21 cellular contexts compared by ENCODE assay signal in genomic region chr19:5028229-5028886, GRCh38. TPM values are rescaled to one million over a fixed set of nuclear protein-coding genes. Genes with fewer than 3 reads are reported as not detected.
A peak's percentile ranks its signal among the peaks of the same experiment; 100 is the strongest.
DNase-seq lines count a peak whose midpoint lies in the region; ATAC-seq and TF ChIP-seq lines count a peak whose summit lies in the region.
"Had no signal": no experiment of that assay in that cellular context is flagged by ENCODE, and none has a peak within 500 bp of the region (broad histone marks: within the 10 kb centered on the region; RNA-seq: fewer than 3 reads in every experiment).

No MANE protein-coding gene starts in this region.

- TF ChIP-seq CTCF in adrenal gland (IDR thresholded peaks at IDR 0.05) = no peak

- intact Hi-C loops in adrenal gland (cut with DNase I) = loop anchor here in 1 of 2 donors (5.0 to 10.0 kb wide), 2 partner anchors 54 to 161 kb away; partner anchors contain the start of gene PLIN3

- H3K4me3 ChIP-seq in adrenal gland (no peak overlapping the region), mesenchymal stem cell (ENCODE audit: insufficient read depth in 1 of 2, low read depth in 1 of 2, low read length in 2 of 2) (no peak overlapping the region)
- H3K4me3 ChIP-seq: GM23338 had no signal

- H3K18ac ChIP-seq in mesenchymal stem cell (ENCODE audit: low read depth in 1 of 2, low read length in 2 of 2) = no peak overlapping the region

- H3K9ac ChIP-seq in mesenchymal stem cell (ENCODE audit: low read length) = no peak overlapping the region

- peak overlapping the region; percentile 57 for H2BK15ac ChIP-seq in mesenchymal stem cell (ENCODE audit: low read depth, poor library complexity, severe bottlenecking)

- CTCF ChIA-PET in HEK293T (lab: Yijun Ruan, JAX) = interaction anchor here (0.7 to 1.0 kb wide), 2 partner anchors 58 to 155 kb away, joined by 3 read pairs; no protein-coding TSS in a partner anchor

- H3K27me3 Mint-ChIP-seq in naive thymus-derived CD8-positive, alpha-beta T cell = no peaks in the 10 kb centered on the region

- no peak overlapping the region for H3K4me2 ChIP-seq in mesenchymal stem cell (ENCODE audit: low read length, poor library complexity, severe bottlenecking)
- H3K4me2 ChIP-seq: GM23338 had no signal

- no peak for ATAC-seq in naive thymus-derived CD8-positive, alpha-beta T cell
- ATAC-seq in HG02970 (IDR thresholded peaks at IDR 0.05; ENCODE audit: low FRiP score, unreplicated experiment) (no peak), GM21786 (IDR thresholded peaks at IDR 0.05; ENCODE audit: unreplicated experiment) (no peak)
- ATAC-seq: GM23338, PC-3, SK-N-SH treated with all-trans-retinoic acid at 6 μM for 48 hours had no signal

- H3K9me3 ChIP-seq in adrenal gland (replicated peaks in 1 of 3) = no peaks in the 10 kb centered on the region
- H3K9me3 ChIP-seq in mesenchymal stem cell (ENCODE audit: control insufficient read depth, low read length) = no peaks in the 10 kb centered on the region

- H3K23ac ChIP-seq in mesenchymal stem cell (ENCODE audit: low read length in 2 of 2) = no peak overlapping the region

- peak in 1 of 2 donors; percentile 9 for TF ChIP-seq POLR2A in adrenal gland (IDR thresholded peaks at IDR 0.05)

- H3K14ac ChIP-seq in mesenchymal stem cell (ENCODE audit: low read length in 2 of 2) = no peak overlapping the region

- no peak overlapping the region for H4K91ac ChIP-seq in mesenchymal stem cell (ENCODE audit: low read length)

- no peak overlapping the region for H3K4me3 Mint-ChIP-seq in naive thymus-derived CD8-positive, alpha-beta T cell
- H3K4me3 Mint-ChIP-seq: CD14-positive monocyte, GM23338 had no signal

- peaks cover 0 to 5% (median 0%) of the 10 kb centered on the region in 3 donors for H3K36me3 Mint-ChIP-seq in naive thymus-derived CD8-positive, alpha-beta T cell

- H3K36me3 ChIP-seq in adrenal gland (replicated peaks in 1 of 2) = peaks cover 0 to 7% of the 10 kb centered on the region in 2 donors
- H3K36me3 ChIP-seq in mesenchymal stem cell (ENCODE audit: control insufficient read depth in 1 of 2, insufficient read depth in 2 of 2, low read depth in 1 of 2, low read length in 2 of 2) = peaks cover 6 to 58% of the 10 kb centered on the region in 2 experiments

- H3K27ac Mint-ChIP-seq in naive thymus-derived CD8-positive, alpha-beta T cell = peak overlapping the region in 1 of 10 donors; percentile 9
- H3K27ac Mint-ChIP-seq: GM23338 had no signal

- 66 to 76% (median 70%) methylated on average over 15 of the region's 15 CpGs for WGBS in adrenal gland, 4 donors
- WGBS in mesenchymal stem cell = 92% methylated on average over 15 of the region's 15 CpGs

- no peaks in the 10 kb centered on the region for H3K27me3 ChIP-seq in adrenal gland
- no peaks in the 10 kb centered on the region for H3K27me3 ChIP-seq in mesenchymal stem cell (ENCODE audit: control insufficient read depth in 1 of 2, insufficient read depth in 1 of 2, low read length in 2 of 2)

- H4K8ac ChIP-seq in mesenchymal stem cell (ENCODE audit: low read length) = no peak overlapping the region

- H3K4me1 ChIP-seq in adrenal gland (replicated peaks in 1 of 2) (peaks cover 14 to 31% of the 10 kb centered on the region in 2 donors), mesenchymal stem cell (ENCODE audit: control insufficient read depth, insufficient read depth, low read depth, low read length) (peaks cover 55% of the 10 kb centered on the region)

- H2AK5ac ChIP-seq in mesenchymal stem cell (ENCODE audit: low read length, severe bottlenecking) = no peak overlapping the region

- no peak overlapping the region for H2BK5ac ChIP-seq in mesenchymal stem cell (ENCODE audit: low read depth, low read length, poor library complexity, severe bottlenecking)

- no peak overlapping the region for H2BK12ac ChIP-seq in mesenchymal stem cell (ENCODE audit: low read length in 2 of 2)

- peaks cover 7 to 29% (median 11%) of the 10 kb centered on the region in 4 donors for H3K4me1 Mint-ChIP-seq in naive thymus-derived CD8-positive, alpha-beta T cell
- H3K4me1 Mint-ChIP-seq: GM23338 had no signal

- H3K9me3 Mint-ChIP-seq in naive thymus-derived CD8-positive, alpha-beta T cell = no peaks in the 10 kb centered on the region
- H3K9me3 Mint-ChIP-seq: CD14-positive monocyte, GM23338 had no signal

- peak overlapping the region in 3 of 5 donors; percentile 40 to 57 (median 57) for H3K27ac ChIP-seq in adrenal gland
- no peak overlapping the region for H3K27ac ChIP-seq in mesenchymal stem cell (ENCODE audit: low read length, poor library complexity, severe bottlenecking)

- H3K79me1 ChIP-seq in mesenchymal stem cell (replicated peaks; ENCODE audit: low read length, poor library complexity, severe bottlenecking) = peaks cover 49% of the 10 kb centered on the region

- no peak overlapping the region for H2BK120ac ChIP-seq in mesenchymal stem cell (ENCODE audit: low read depth, low read length)

- no peak for DNase-seq in HEK293T (ENCODE audit: extremely low spot score)
- peak in 4 of 7 donors; percentile 59 to 68 (median 64) for DNase-seq in adrenal gland
- no peak for DNase-seq in mesenchymal stem cell
- no peak for DNase-seq in naive thymus-derived CD8-positive, alpha-beta T cell
- DNase-seq in EL = no peak
- DNase-seq: ACHN, COR-L47, DMS 273 treated with DMSO at 0.1 percent for 48 hours, DND-41, NCI-H1417 treated with DMSO at 0.1 percent for 48 hours, NCI-H187 treated with DMSO at 0.1 percent for 48 hours, NCI-H345, NCI-H524 treated with DMSO at 0.1 percent for 48 hours, PC-3, RPMI8226, SIG-M5 had no signal

- H2AFZ ChIP-seq in mesenchymal stem cell (ENCODE audit: low read depth, low read length) = no peak overlapping the region
- H2AFZ ChIP-seq: GM23338 had no signal

- H3K4ac ChIP-seq in mesenchymal stem cell (ENCODE audit: low read depth in 1 of 2, low read length in 2 of 2) = no peak overlapping the region

- POLR2A ChIA-PET in HEK293T (lab: Yijun Ruan, JAX) = no interaction called here
- POLR2A ChIA-PET in naive thymus-derived CD8-positive, alpha-beta T cell (lab: Charles Lee) = no interaction called here

TF ChIP-seq in HEK293T, 16 proteins besides CTCF, POLR2A, EP300 and RAD21:
- no peak for TF ChIP-seq FOXK2 (IDR thresholded peaks at IDR 0.05)
- no peak for TF ChIP-seq LEF1 (IDR thresholded peaks at IDR 0.05; ENCODE audit: borderline replicate concordance)
- TF ChIP-seq PKNOX1 (IDR thresholded peaks at IDR 0.05) = 0 out of 2 replicates have a peak, but pooled peaks have one; percentile 3

RNA-seq across cellular contexts. Expression of gene KDM4B, which starts 59.4 kb away (rescaled TPM):
- total RNA-seq in adrenal gland = 10 to 100 TPM; 30.4 to 65.1 (median 48.5) TPM
- 10 to 100 TPM; 11.4 to 46.6 (median 23.5) TPM for polyA plus RNA-seq in adrenal gland
- 13.3 TPM for polyA plus RNA-seq in mesenchymal stem cell (2013, experiment 1 of 2)
- polyA plus RNA-seq in mesenchymal stem cell (2013, experiment 2 of 2) = 11.9 TPM
- total RNA-seq in naive thymus-derived CD8-positive, alpha-beta T cell = 10 to 100 TPM; 44.0 to 50.1 TPM
- polyA plus RNA-seq in naive thymus-derived CD8-positive, alpha-beta T cell = 10 to 100 TPM; 14.3 to 18.7 (median 14.7) TPM

Comparison
In these comparisons a context has a peak if more than half of its experiments do, and no peak if none do; other contexts are left out.
1. DNase-seq: peak in adrenal gland (4 of 7); none in HEK293T (single experiment), mesenchymal stem cell (single experiment), naive thymus-derived CD8-positive, alpha-beta T cell (0 of 10) and EL (single experiment).